Comparison of ENCODE assay signal across 8 cellular contexts in the genomic region with DNA sequence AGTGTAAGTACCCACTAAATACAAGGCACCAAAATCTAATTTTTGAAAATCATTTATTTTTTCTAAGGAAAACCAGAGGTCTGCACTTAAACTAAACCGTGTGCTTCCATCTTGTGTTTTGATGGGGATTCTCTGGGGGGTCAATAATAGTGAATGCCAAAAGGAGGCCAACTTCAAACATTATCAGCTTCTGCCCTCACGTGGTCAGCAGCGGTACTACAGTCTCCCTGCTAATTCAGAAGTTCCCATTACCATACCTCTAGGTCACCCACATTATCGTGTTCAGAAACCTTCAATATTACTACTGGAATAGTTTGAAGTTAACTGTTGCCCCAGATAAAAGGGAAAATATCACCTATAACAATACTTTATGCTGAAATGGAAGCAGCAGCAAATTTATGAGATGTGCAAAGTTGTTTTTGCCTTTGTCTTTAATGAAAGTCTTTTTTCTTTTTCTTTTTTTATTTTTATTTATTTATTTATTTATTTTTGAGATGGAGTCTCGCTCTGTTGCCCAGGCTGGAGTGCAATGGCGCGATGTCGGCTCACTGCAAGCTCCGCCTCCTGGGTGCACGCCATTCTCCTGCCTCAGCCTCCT. TPM values are rescaled to one million over a fixed set of nuclear protein-coding genes. Genes with fewer than 3 reads are reported as not detected.
DNase-seq lines count a peak whose midpoint lies in the region; ATAC-seq and TF ChIP-seq lines count a peak whose summit lies in the region.

No MANE protein-coding gene starts in this region.

- no peak overlapping the region for H3K9ac ChIP-seq in mammary epithelial cell (ENCODE audit: insufficient read depth, low read length)

- no peaks in the 10 kb centered on the region for H4K20me1 ChIP-seq in mammary epithelial cell (ENCODE audit: insufficient read depth, low read length)

- intact Hi-C loops in Right ventricle myocardium inferior (cut with DNase I) (no loop called here), mammary epithelial cell (cut with micrococcal nuclease) (loop anchor here (1.0 to 10.0 kb wide), 4 partner anchors 259 to 1010 kb away; partner anchors contain the start of gene GRPR)

- no peaks in the 10 kb centered on the region for H3K27me3 ChIP-seq in cardiac muscle cell
- H3K27me3 ChIP-seq in mammary epithelial cell (ENCODE audit: insufficient read depth, low read length): no peaks in the 10 kb centered on the region

- no peaks in the 10 kb centered on the region for H3K79me2 ChIP-seq in mammary epithelial cell (ENCODE audit: insufficient read depth, low read length)

- ATAC-seq in Right ventricle myocardium inferior: no peak
- ATAC-seq in left lobe of liver: peak; percentile 91
- ATAC-seq in HG02759 (IDR thresholded peaks at IDR 0.05; ENCODE audit: unreplicated experiment): no peak

- no peak overlapping the region for H3K27ac ChIP-seq in cardiac muscle cell
- H3K27ac ChIP-seq in VCaP: no peak overlapping the region
- H3K27ac ChIP-seq in mammary epithelial cell (ENCODE audit: insufficient read depth, low read depth, low read length): no peak overlapping the region

- no peak overlapping the region for H3K4me3 ChIP-seq in cardiac muscle cell
- H3K4me3 ChIP-seq in mammary epithelial cell (replicated peaks in 1 of 3; ENCODE audit: insufficient read depth in 1 of 3, low read depth in 2 of 3, low read length in 3 of 3): no peak overlapping the region

- H3K4me1 ChIP-seq in cardiac muscle cell (ENCODE audit: low read depth): no peaks in the 10 kb centered on the region
- H3K4me1 ChIP-seq in mammary epithelial cell (ENCODE audit: insufficient read depth, low read length): no peaks in the 10 kb centered on the region

- peaks cover 43% of the 10 kb centered on the region for H3K36me3 ChIP-seq in cardiac muscle cell
- H3K36me3 ChIP-seq in mammary epithelial cell (ENCODE audit: insufficient read depth, low read length): peaks cover 15% of the 10 kb centered on the region

- no peak overlapping the region for H2AFZ ChIP-seq in mammary epithelial cell (ENCODE audit: low read depth, low read length)

- no TSS peak for BruUV-seq in mammary epithelial cell (replicated peaks; lab: Mats Ljungman, UMichigan)

- dilution Hi-C loops in mammary epithelial cell (cut with HindIII; ENCODE audit: low sequenced_read_pairs): no loop called here

- TF ChIP-seq CTCF in cardiac muscle cell (IDR thresholded peaks at IDR 0.05; ENCODE audit: low read depth, low read length) (peak; percentile 75), VCaP (conservative IDR thresholded peaks at IDR 0.05) (peak; percentile 83), mammary epithelial cell (conservative IDR thresholded peaks at IDR 0.05 in 1 of 2, IDR thresholded peaks at IDR 0.05 in 1 of 2; ENCODE audit: extremely low read depth in 1 of 2, insufficient read depth in 1 of 2, low read depth in 1 of 2, low read length in 2 of 2) (peak; percentile 93 to 97)

- 35% methylated on average over 8 of the region's 10 CpGs for WGBS in mammary epithelial cell (ENCODE audit: low coverage, missing lambda C conversion rate)

- in situ Hi-C loops in mammary epithelial cell (cut with MboI; ENCODE audit: low sequenced_read_pairs in 2 of 2): no loop called here

- H3K9me3 ChIP-seq in cardiac muscle cell (ENCODE audit: low read depth) (no peaks in the 10 kb centered on the region), mammary epithelial cell (replicated peaks; ENCODE audit: insufficient read depth, low read length) (no peaks in the 10 kb centered on the region)

- H3K4me2 ChIP-seq in mammary epithelial cell (ENCODE audit: insufficient read depth, low read depth, low read length): no peak overlapping the region

- CTCF ChIA-PET in mammary epithelial cell (lab: Charles Lee; ENCODE audit: low non-redundant PET): interaction anchor here (0.6 to 0.7 kb wide), 2 partner anchors 258 to 572 kb away, joined by 3 to 5 read pairs; partner anchors contain the start of gene GRPR

- peak; percentile 58 to 74 for DNase-seq in cardiac muscle cell (ENCODE audit: low read depth in 1 of 2, low spot score in 1 of 2)
- DNase-seq in Right ventricle myocardium inferior (ENCODE audit: missing footprints): no peak
- peak; percentile 34 to 57 for DNase-seq in Kasumi-1 (lab: John Stamatoyannopoulos, UW)
- peak; percentile 32 for DNase-seq in mammary epithelial cell
- DNase-seq in left lobe of liver (ENCODE audit: low spot score): peak; percentile 60
- DNase-seq in stimulated activated CD8-positive, alpha-beta memory T cell treated with anti-CD3 and anti-CD28 coated beads, Interleukin-12 subunit alpha, Interleukin-12 subunit beta, amount 100 ng/mL, for 24 hours (ENCODE audit: extremely low read depth): peak; percentile 19

RNA-seq across cellular contexts. Expression of gene CTPS2, which starts 17.3 kb away (rescaled TPM):
- 49.3 and 51.0 TPM in 2 replicates for total RNA-seq in cardiac muscle cell
- 37.4 and 50.9 TPM in 2 replicates for polyA plus RNA-seq in cardiac muscle cell
- 4.9 TPM for total RNA-seq in Right ventricle myocardium inferior
- total RNA-seq in mammary epithelial cell: 1 to 10 TPM; 8.4 to 8.5 TPM
- 6.3 TPM for polyA plus RNA-seq in mammary epithelial cell
- polyA minus RNA-seq in mammary epithelial cell: 23.3 TPM
- total RNA-seq in left lobe of liver: 7.8 TPM

RNA-seq across cellular contexts. Expression of gene SYAP1, which starts 24.2 kb away (rescaled TPM):
- 26.7 and 28.1 TPM in 2 replicates for total RNA-seq in cardiac muscle cell
- polyA plus RNA-seq in cardiac muscle cell: 27.5 and 40.2 TPM in 2 replicates
- 19.0 TPM for total RNA-seq in Right ventricle myocardium inferior
- total RNA-seq in mammary epithelial cell: 10 to 100 TPM; 30.3 to 47.5 TPM
- polyA plus RNA-seq in mammary epithelial cell: 15.2 TPM
- polyA minus RNA-seq in mammary epithelial cell: 16.4 TPM
- 26.6 TPM for total RNA-seq in left lobe of liver

RNA-seq across cellular contexts. Expression of gene S100G, which starts 45.2 kb away (rescaled TPM):
- total RNA-seq in cardiac muscle cell (not detected in 2 replicates), Right ventricle myocardium inferior (not detected), mammary epithelial cell (not detected), left lobe of liver (not detected)
- polyA plus RNA-seq in cardiac muscle cell (not detected in 2 replicates), mammary epithelial cell (not detected)
- polyA minus RNA-seq in mammary epithelial cell: not detected
